Comparison of ENCODE assay signal across 15 cellular contexts in the genomic region with DNA sequence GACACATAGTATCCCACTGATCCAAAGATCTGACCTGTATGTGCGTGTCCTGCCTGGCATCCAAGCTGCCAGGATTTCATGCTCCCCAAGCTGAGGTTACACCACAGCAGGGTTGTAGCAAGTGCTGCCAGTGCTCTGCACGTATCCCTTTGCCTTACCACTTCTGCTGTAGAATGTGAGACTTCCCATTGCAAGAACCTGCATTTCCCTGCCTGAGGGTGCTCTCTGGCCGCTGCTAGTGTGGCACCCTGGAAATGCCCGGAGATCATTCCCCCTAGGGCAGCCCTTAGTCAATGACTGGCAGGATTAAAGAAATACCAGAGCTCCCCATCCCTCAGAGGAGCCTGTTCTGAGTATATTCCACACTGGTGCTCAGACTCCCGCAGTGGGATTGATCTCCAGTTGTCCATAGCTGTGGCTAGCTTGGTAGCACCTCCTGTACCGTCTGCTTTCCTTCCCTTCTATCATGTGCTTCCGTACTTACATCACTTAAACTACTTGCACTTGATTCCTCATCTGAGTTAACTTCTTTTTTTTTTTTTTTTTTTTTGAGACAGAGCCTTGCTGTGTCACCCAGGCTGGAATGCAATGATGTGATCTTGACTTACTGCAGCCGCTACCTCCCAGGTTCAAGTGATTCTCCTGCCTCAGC.
A peak's percentile ranks its signal among the peaks of the same experiment; 100 is the strongest.
DNase-seq lines count a peak whose midpoint lies in the region; ATAC-seq and TF ChIP-seq lines count a peak whose summit lies in the region.
"Had no signal": no experiment of that assay in that cellular context is flagged by ENCODE, and none has a peak within 500 bp of the region (broad histone marks: within the 10 kb centered on the region; RNA-seq: fewer than 3 reads in every experiment).

No MANE protein-coding gene starts in this region.

- H3K27ac Mint-ChIP-seq in CD14-positive monocyte, result peak overlapping the region; percentile 90 to 96 (median 92)
- H3K27ac Mint-ChIP-seq in dendritic cell treated with granulocyte-macrophage colony-stimulating factor and Interleukin-4, amounts not matched to agents 40 ng/mL and 50 ng/mL, for 4 days, result peak overlapping the region; percentile 86
- H3K27ac Mint-ChIP-seq: activated naive CD4-positive, alpha-beta T cell treated with anti-CD3 and anti-CD28 coated beads, Interleukin-2, amount 50 U/mL, for 24 hours; B cell; stimulated activated naive B cell treated with anti-CD40 and anti-IgM and Interleukin-4, amounts not matched to agents 10 μg/mL and 1 μg/mL and 100 μg/mL, for 72 hours had no signal

- DNase-seq in CD14-positive monocyte (ENCODE audit: low spot score) (peak; percentile 61), Kasumi-1 (lab: John Stamatoyannopoulos, UW) (peak; percentile 63 to 72), midbrain (lab: John Stamatoyannopoulos, UW) (peak; percentile 16), AG08396 (ENCODE audit: low spot score) (no peak), cortex of kidney (lab: John Stamatoyannopoulos, UW) (no peak), epidermal melanocyte (ENCODE audit: insufficient read length, low spot score) (no peak)
- DNase-seq: activated CD4-positive, CD25-positive, alpha-beta regulatory T cell; activated CD8-positive, alpha-beta memory T cell treated with anti-CD3 and anti-CD28 coated beads, Interleukin-2, amount 50 U/mL, for 48 hours; DND-41; stimulated activated CD4-positive, alpha-beta T cell treated with anti-CD3 and anti-CD28 coated beads, Interleukin-4, amount 100 ng/mL, for 24 hours; stimulated activated naive B cell treated with anti-CD40 and anti-IgM and Interleukin-4, amounts not matched to agents 10 μg/mL and 1 μg/mL and 100 μg/mL, for 72 hours had no signal

- peaks cover 2 to 3% of the 10 kb centered on the region in 2 donors for H3K36me3 Mint-ChIP-seq in CD14-positive monocyte
- no peaks in the 10 kb centered on the region for H3K36me3 Mint-ChIP-seq in dendritic cell treated with granulocyte-macrophage colony-stimulating factor and Interleukin-4, amounts not matched to agents 40 ng/mL and 50 ng/mL, for 4 days (ENCODE audit: low read depth)
- H3K36me3 Mint-ChIP-seq: activated naive CD4-positive, alpha-beta T cell treated with anti-CD3 and anti-CD28 coated beads, Interleukin-2, amount 50 U/mL, for 24 hours; stimulated activated naive B cell treated with anti-CD40 and anti-IgM and Interleukin-4, amounts not matched to agents 10 μg/mL and 1 μg/mL and 100 μg/mL, for 72 hours had no signal

- peaks cover 58% of the 10 kb centered on the region for H3K4me1 Mint-ChIP-seq in CD14-positive monocyte
- H3K4me1 Mint-ChIP-seq in dendritic cell treated with granulocyte-macrophage colony-stimulating factor and Interleukin-4, amounts not matched to agents 40 ng/mL and 50 ng/mL, for 4 days (ENCODE audit: low read depth), result peaks cover 61% of the 10 kb centered on the region
- H3K4me1 Mint-ChIP-seq: B cell; stimulated activated naive B cell treated with anti-CD40 and anti-IgM and Interleukin-4, amounts not matched to agents 10 μg/mL and 1 μg/mL and 100 μg/mL, for 72 hours had no signal

- no peak for ATAC-seq in GM21576 (IDR thresholded peaks at IDR 0.05; ENCODE audit: unreplicated experiment)
- ATAC-seq: stimulated activated naive B cell treated with anti-CD40 and anti-IgM and Interleukin-4, amounts not matched to agents 10 μg/mL and 1 μg/mL and 100 μg/mL, for 72 hours had no signal

- H3K9me3 Mint-ChIP-seq in CD14-positive monocyte, result peaks cover 3 to 8% (median 7%) of the 10 kb centered on the region in 7 donors
- peaks cover 19% of the 10 kb centered on the region for H3K9me3 Mint-ChIP-seq in dendritic cell treated with granulocyte-macrophage colony-stimulating factor and Interleukin-4, amounts not matched to agents 40 ng/mL and 50 ng/mL, for 4 days
- H3K9me3 Mint-ChIP-seq: activated naive CD4-positive, alpha-beta T cell treated with anti-CD3 and anti-CD28 coated beads, Interleukin-2, amount 50 U/mL, for 24 hours; stimulated activated naive B cell treated with anti-CD40 and anti-IgM and Interleukin-4, amounts not matched to agents 10 μg/mL and 1 μg/mL and 100 μg/mL, for 72 hours had no signal

- peaks cover 0 to 1% (median under 1%) of the 10 kb centered on the region in 3 donors for H3K27me3 Mint-ChIP-seq in CD14-positive monocyte (ENCODE audit: low read depth in 3 of 3)
- H3K27me3 Mint-ChIP-seq in dendritic cell treated with granulocyte-macrophage colony-stimulating factor and Interleukin-4, amounts not matched to agents 40 ng/mL and 50 ng/mL, for 4 days, result peaks cover 2% of the 10 kb centered on the region
- H3K27me3 Mint-ChIP-seq: activated naive CD4-positive, alpha-beta T cell treated with anti-CD3 and anti-CD28 coated beads, Interleukin-2, amount 50 U/mL, for 24 hours had no signal

- intact Hi-C loops in CD14-positive monocyte (cut with micrococcal nuclease), result loop anchor here in 1 of 2 donors (2.0 to 10.0 kb wide), 3 partner anchors 13 to 379 kb away; a partner anchor contains a TSS
- intact Hi-C loops in dendritic cell treated with granulocyte-macrophage colony-stimulating factor and Interleukin-4, amounts not matched to agents 40 ng/mL and 50 ng/mL, for 4 days (cut with micrococcal nuclease), result loop anchor here (5.0 kb wide), 1 partner anchor 67 kb away; no protein-coding TSS in a partner anchor

- H3K4me3 Mint-ChIP-seq in CD14-positive monocyte, result peak overlapping the region; percentile 61 to 78
- H3K4me3 Mint-ChIP-seq in dendritic cell treated with granulocyte-macrophage colony-stimulating factor and Interleukin-4, amounts not matched to agents 40 ng/mL and 50 ng/mL, for 4 days, result peak overlapping the region; percentile 24
- H3K4me3 Mint-ChIP-seq: activated naive CD4-positive, alpha-beta T cell treated with anti-CD3 and anti-CD28 coated beads, Interleukin-2, amount 50 U/mL, for 24 hours; B cell; stimulated activated naive B cell treated with anti-CD40 and anti-IgM and Interleukin-4, amounts not matched to agents 10 μg/mL and 1 μg/mL and 100 μg/mL, for 72 hours had no signal

- no peak for TF ChIP-seq CTCF in CD14-positive monocyte (IDR thresholded peaks at IDR 0.05)

Comparison
In these comparisons a context has a peak if more than half of its experiments do, and no peak if none do; other contexts are left out.
1. DNase-seq: peak in CD14-positive monocyte (single experiment), Kasumi-1 (2 of 2) and midbrain (single experiment); none in AG08396 (single experiment), cortex of kidney (single experiment) and epidermal melanocyte (single experiment).